ENCODE assay signal across 7 cellular contexts in genomic region chr4:36494766-36495165, GRCh38.
"Had no signal": no experiment of that assay in that cellular context is flagged by ENCODE, and none has a peak within 500 bp of the region (broad histone marks: within the 10 kb centered on the region; RNA-seq: fewer than 3 reads in every experiment).

No MANE protein-coding gene starts in this region.

- FAIRE-seq: G401.6, GM12891, GM12892, GM18507, GM19239 had no signal

- DNase-seq: GDM1, GF-D8 had no signal
